12 cellular contexts compared by ENCODE assay signal in the genomic region with DNA sequence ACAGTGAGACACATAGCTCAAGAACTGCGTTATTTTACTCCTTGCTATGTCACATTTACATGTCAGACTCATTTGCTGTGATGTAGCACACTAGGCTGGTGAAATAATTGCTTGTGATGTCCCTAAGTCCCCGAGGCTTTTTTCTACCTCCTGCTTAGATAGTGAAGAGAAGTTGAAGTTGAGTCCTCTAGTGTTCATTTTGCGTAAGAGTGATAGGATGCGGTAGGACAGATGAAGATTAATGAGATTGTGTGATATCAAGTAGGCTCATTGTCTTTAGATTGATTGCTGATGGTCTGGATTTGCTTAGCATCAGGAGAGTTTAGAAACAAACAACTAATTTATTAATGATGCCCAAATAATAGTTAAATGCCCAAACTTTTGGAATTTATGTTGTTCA.
A peak's percentile ranks its signal among the peaks of the same experiment; 100 is the strongest.
DNase-seq lines count a peak whose midpoint lies in the region; FAIRE-seq and TF ChIP-seq lines count a peak whose summit lies in the region.
"Had no signal": no experiment of that assay in that cellular context is flagged by ENCODE, and none has a peak within 500 bp of the region (broad histone marks: within the 10 kb centered on the region; RNA-seq: fewer than 3 reads in every experiment).

No MANE protein-coding gene starts in this region.

- H3K27me3 ChIP-seq in brain microvascular endothelial cell (replicated peaks): no peaks in the 10 kb centered on the region
- H3K27me3 ChIP-seq: dorsolateral prefrontal cortex had no signal

- peak; percentile 54 for TF ChIP-seq CTCF in brain microvascular endothelial cell (IDR thresholded peaks at IDR 0.05; ENCODE audit: low read depth, low read length, missing control alignments)

- H3K4me3 ChIP-seq in brain microvascular endothelial cell (ENCODE audit: low read depth, low read length): no peak overlapping the region
- H3K4me3 ChIP-seq: dorsolateral prefrontal cortex, left ventricle myocardium inferior had no signal

- TF ChIP-seq POLR2A in GM12892 (IDR thresholded peaks at IDR 0.05; ENCODE audit: low read depth, low read length): no peak

- peak; percentile 19 for DNase-seq in ELF-1 (ENCODE audit: low read depth, low spot score)
- peak; percentile 7 for DNase-seq in NAMALWA (ENCODE audit: low spot score)
- peak; percentile 14 for DNase-seq in brain microvascular endothelial cell
- peak; percentile 36 for DNase-seq in myocyte (ENCODE audit: low read depth)
- no peak for DNase-seq in H4 (ENCODE audit: low spot score)
- DNase-seq in amniotic stem cell (lab: John Stamatoyannopoulos, UW): no peak
- no peak for DNase-seq in GM12892 (ENCODE audit: insufficient read length)
- DNase-seq in pons (ENCODE audit: low spot score): no peak
- DNase-seq: activated T-cell treated with anti-CD3 and anti-CD28 coated beads, Interleukin-2, amount 50 U/mL, for 48 hours; dorsolateral prefrontal cortex; left ventricle myocardium inferior; stimulated activated naive CD4-positive, alpha-beta T cell treated with Interleukin-2 at 50 U/mL for 16 hours had no signal

- H3K36me3 ChIP-seq in brain microvascular endothelial cell (replicated peaks): no peaks in the 10 kb centered on the region

- in situ Hi-C loops in brain microvascular endothelial cell (cut with HindIII; ENCODE audit: low pct_ligation_motif_present, low sequenced_read_pairs): no loop called here

- FAIRE-seq in GM12892 (lab: Jason Lieb, UNC): no peak

- H3K27ac ChIP-seq in brain microvascular endothelial cell: no peak overlapping the region
- H3K27ac ChIP-seq: dorsolateral prefrontal cortex, left ventricle myocardium inferior had no signal

Comparison
In these comparisons a context has a peak if more than half of its experiments do, and no peak if none do; other contexts are left out.
1. DNase-seq: peak in ELF-1 (single experiment), NAMALWA (single experiment), brain microvascular endothelial cell (single experiment) and myocyte (single experiment); none in H4 (single experiment), amniotic stem cell (single experiment), GM12892 (single experiment) and pons (single experiment).